In genomic region chr1:209561561-209561960, GRCh38 we compare ENCODE assay signal across 26 cellular contexts. TPM values are rescaled to one million over a fixed set of nuclear protein-coding genes. Genes with fewer than 3 reads are reported as not detected.
"Had no signal": no experiment of that assay in that cellular context is flagged by ENCODE, and none has a peak within 500 bp of the region (broad histone marks: within the 10 kb centered on the region; RNA-seq: fewer than 3 reads in every experiment).

No MANE protein-coding gene starts in this region.

- DNase-seq: cortex of kidney; dorsolateral prefrontal cortex; effector CD8-positive, alpha-beta T cell; gastrocnemius medialis; immature natural killer cell; left ventricle myocardium inferior; lower lobe of right lung; naive B cell; right lobe of liver; stimulated activated CD4-positive, alpha-beta T cell treated with anti-CD3 and anti-CD28 coated beads, Interleukin-2, amount 100 ng/mL, for 24 hours; stimulated activated CD4-positive, alpha-beta T cell treated with anti-CD3 and anti-CD28 coated beads, Interleukin-4, amount 100 ng/mL, for 4 hours; stimulated activated naive B cell treated with anti-CD40 and anti-IgM and Interleukin-4, amounts not matched to agents 10 μg/mL and 1 μg/mL and 100 μg/mL, for 72 hours; stimulated activated naive CD8-positive, alpha-beta T cell treated with anti-CD3 and anti-CD28 coated beads, Interleukin-15, amount 100 ng/mL, for 72 hours; transverse colon had no signal

- H3K27ac ChIP-seq: dorsolateral prefrontal cortex, epithelial cell of prostate, esophagus muscularis mucosa, gastrocnemius medialis, left ventricle myocardium inferior, lower lobe of right lung, parathyroid adenoma, prostate gland, right lobe of liver, thoracic aorta, transverse colon had no signal

- H2AFZ ChIP-seq: parathyroid adenoma had no signal

- H3K27me3 ChIP-seq: gastrocnemius medialis, right lobe of liver had no signal

- FAIRE-seq: endometrium, keratinocyte had no signal

- H3K4me3 Mint-ChIP-seq: immature natural killer cell; memory B cell; mesothelial cell of epicardium; naive B cell; nephron; stimulated activated naive B cell treated with anti-CD40 and anti-IgM and Interleukin-4, amounts not matched to agents 10 μg/mL and 1 μg/mL and 100 μg/mL, for 72 hours; stimulated activated naive CD8-positive, alpha-beta T cell treated with anti-CD3 and anti-CD28 coated beads, Interleukin-15, amount 100 ng/mL, for 72 hours had no signal

- H3K9me3 ChIP-seq: esophagus muscularis mucosa, gastrocnemius medialis, left ventricle myocardium inferior, lower lobe of right lung, prostate gland, right lobe of liver, thoracic aorta, transverse colon had no signal

- H3K36me3 ChIP-seq: esophagus muscularis mucosa, gastrocnemius medialis, left ventricle myocardium inferior, lower lobe of right lung, prostate gland, right lobe of liver, thoracic aorta, transverse colon had no signal

- H3K9ac ChIP-seq: parathyroid adenoma had no signal

- H3K9me3 Mint-ChIP-seq: immature natural killer cell; memory B cell; mesothelial cell of epicardium; naive B cell; nephron; stimulated activated naive B cell treated with anti-CD40 and anti-IgM and Interleukin-4, amounts not matched to agents 10 μg/mL and 1 μg/mL and 100 μg/mL, for 72 hours; stimulated activated naive CD8-positive, alpha-beta T cell treated with anti-CD3 and anti-CD28 coated beads, Interleukin-15, amount 100 ng/mL, for 72 hours had no signal

- ATAC-seq: gastrocnemius medialis; lower lobe of right lung; right lobe of liver; stimulated activated naive B cell treated with anti-CD40 and anti-IgM and Interleukin-4, amounts not matched to agents 10 μg/mL and 1 μg/mL and 100 μg/mL, for 72 hours; stimulated activated naive CD8-positive, alpha-beta T cell treated with anti-CD3 and anti-CD28 coated beads, Interleukin-15, amount 100 ng/mL, for 72 hours had no signal

- H3K27ac Mint-ChIP-seq: immature natural killer cell; memory B cell; mesothelial cell of epicardium; naive B cell; nephron; stimulated activated naive B cell treated with anti-CD40 and anti-IgM and Interleukin-4, amounts not matched to agents 10 μg/mL and 1 μg/mL and 100 μg/mL, for 72 hours had no signal

- H3K4me3 ChIP-seq: dorsolateral prefrontal cortex, esophagus muscularis mucosa, gastrocnemius medialis, left ventricle myocardium inferior, lower lobe of right lung, prostate gland, right lobe of liver, thoracic aorta, transverse colon had no signal

- H3K36me3 Mint-ChIP-seq: immature natural killer cell; memory B cell; mesothelial cell of epicardium; naive B cell; stimulated activated naive B cell treated with anti-CD40 and anti-IgM and Interleukin-4, amounts not matched to agents 10 μg/mL and 1 μg/mL and 100 μg/mL, for 72 hours had no signal

- H3K4me1 ChIP-seq: esophagus muscularis mucosa, gastrocnemius medialis, left ventricle myocardium inferior, lower lobe of right lung, parathyroid adenoma, prostate gland, right lobe of liver, transverse colon had no signal

- H3K4me1 Mint-ChIP-seq: immature natural killer cell; naive B cell; stimulated activated naive B cell treated with anti-CD40 and anti-IgM and Interleukin-4, amounts not matched to agents 10 μg/mL and 1 μg/mL and 100 μg/mL, for 72 hours had no signal

- H3K79me2 ChIP-seq: parathyroid adenoma had no signal

RNA-seq across cellular contexts. Expression of gene CAMK1G, which starts 22.0 kb away (rescaled TPM):
- total RNA-seq: left ventricle myocardium inferior, omental fat pad, skeletal muscle tissue, thoracic aorta, transverse colon had no signal
- polyA plus RNA-seq: immature natural killer cell, keratinocyte had no signal
